Comparison of ENCODE assay signal across 1 cellular context in genomic region chr13:24036115-24036514, GRCh38.
TF ChIP-seq lines count a peak whose summit lies in the region.

No MANE protein-coding gene starts in this region.

TF ChIP-seq in GM23338, 12 proteins besides CTCF, POLR2A, EP300 and RAD21 (continued from another document):
- TF ChIP-seq, protein P1, sequence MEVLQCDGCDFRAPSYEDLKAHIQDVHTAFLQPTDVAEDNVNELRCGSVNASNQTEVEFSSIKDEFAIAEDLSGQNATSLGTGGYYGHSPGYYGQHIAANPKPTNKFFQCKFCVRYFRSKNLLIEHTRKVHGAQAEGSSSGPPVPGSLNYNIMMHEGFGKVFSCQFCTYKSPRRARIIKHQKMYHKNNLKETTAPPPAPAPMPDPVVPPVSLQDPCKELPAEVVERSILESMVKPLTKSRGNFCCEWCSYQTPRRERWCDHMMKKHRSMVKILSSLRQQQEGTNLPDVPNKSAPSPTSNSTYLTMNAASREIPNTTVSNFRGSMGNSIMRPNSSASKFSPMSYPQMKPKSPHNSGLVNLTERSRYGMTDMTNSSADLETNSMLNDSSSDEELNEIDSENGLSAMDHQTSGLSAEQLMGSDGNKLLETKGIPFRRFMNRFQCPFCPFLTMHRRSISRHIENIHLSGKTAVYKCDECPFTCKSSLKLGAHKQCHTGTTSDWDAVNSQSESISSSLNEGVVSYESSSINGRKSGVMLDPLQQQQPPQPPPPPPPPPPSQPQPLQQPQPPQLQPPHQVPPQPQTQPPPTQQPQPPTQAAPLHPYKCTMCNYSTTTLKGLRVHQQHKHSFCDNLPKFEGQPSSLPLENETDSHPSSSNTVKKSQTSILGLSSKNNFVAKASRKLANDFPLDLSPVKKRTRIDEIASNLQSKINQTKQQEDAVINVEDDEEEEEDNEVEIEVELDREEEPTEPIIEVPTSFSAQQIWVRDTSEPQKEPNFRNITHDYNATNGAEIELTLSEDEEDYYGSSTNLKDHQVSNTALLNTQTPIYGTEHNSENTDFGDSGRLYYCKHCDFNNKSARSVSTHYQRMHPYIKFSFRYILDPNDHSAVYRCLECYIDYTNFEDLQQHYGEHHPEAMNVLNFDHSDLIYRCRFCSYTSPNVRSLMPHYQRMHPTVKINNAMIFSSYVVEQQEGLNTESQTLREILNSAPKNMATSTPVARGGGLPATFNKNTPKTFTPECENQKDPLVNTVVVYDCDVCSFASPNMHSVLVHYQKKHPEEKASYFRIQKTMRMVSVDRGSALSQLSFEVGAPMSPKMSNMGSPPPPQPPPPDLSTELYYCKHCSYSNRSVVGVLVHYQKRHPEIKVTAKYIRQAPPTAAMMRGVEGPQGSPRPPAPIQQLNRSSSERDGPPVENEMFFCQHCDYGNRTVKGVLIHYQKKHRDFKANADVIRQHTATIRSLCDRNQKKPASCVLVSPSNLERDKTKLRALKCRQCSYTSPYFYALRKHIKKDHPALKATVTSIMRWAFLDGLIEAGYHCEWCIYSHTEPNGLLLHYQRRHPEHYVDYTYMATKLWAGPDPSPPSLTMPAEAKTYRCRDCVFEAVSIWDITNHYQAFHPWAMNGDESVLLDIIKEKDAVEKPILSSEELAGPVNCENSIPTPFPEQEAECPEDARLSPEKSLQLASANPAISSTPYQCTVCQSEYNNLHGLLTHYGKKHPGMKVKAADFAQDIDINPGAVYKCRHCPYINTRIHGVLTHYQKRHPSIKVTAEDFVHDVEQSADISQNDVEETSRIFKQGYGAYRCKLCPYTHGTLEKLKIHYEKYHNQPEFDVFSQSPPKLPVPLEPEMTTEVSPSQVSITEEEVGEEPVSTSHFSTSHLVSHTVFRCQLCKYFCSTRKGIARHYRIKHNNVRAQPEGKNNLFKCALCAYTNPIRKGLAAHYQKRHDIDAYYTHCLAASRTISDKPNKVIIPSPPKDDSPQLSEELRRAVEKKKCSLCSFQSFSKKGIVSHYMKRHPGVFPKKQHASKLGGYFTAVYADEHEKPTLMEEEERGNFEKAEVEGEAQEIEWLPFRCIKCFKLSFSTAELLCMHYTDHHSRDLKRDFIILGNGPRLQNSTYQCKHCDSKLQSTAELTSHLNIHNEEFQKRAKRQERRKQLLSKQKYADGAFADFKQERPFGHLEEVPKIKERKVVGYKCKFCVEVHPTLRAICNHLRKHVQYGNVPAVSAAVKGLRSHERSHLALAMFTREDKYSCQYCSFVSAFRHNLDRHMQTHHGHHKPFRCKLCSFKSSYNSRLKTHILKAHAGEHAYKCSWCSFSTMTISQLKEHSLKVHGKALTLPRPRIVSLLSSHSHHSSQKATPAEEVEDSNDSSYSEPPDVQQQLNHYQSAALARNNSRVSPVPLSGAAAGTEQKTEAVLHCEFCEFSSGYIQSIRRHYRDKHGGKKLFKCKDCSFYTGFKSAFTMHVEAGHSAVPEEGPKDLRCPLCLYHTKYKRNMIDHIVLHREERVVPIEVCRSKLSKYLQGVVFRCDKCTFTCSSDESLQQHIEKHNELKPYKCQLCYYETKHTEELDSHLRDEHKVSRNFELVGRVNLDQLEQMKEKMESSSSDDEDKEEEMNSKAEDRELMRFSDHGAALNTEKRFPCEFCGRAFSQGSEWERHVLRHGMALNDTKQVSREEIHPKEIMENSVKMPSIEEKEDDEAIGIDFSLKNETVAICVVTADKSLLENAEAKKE (CRISPR knock-in tag; IDR thresholded peaks at IDR 0.05): no peak
- TF ChIP-seq NANOG (IDR thresholded peaks at IDR 0.05; ENCODE audit: borderline replicate concordance): no peak
- TF ChIP-seq, protein P2, sequence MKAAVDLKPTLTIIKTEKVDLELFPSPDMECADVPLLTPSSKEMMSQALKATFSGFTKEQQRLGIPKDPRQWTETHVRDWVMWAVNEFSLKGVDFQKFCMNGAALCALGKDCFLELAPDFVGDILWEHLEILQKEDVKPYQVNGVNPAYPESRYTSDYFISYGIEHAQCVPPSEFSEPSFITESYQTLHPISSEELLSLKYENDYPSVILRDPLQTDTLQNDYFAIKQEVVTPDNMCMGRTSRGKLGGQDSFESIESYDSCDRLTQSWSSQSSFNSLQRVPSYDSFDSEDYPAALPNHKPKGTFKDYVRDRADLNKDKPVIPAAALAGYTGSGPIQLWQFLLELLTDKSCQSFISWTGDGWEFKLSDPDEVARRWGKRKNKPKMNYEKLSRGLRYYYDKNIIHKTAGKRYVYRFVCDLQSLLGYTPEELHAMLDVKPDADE (IDR thresholded peaks at IDR 0.05): no peak
- no peak for TF ChIP-seq REST (IDR thresholded peaks at IDR 0.05; ENCODE audit: unreplicated experiment)
- no peak for TF ChIP-seq CREB1 (CRISPR knock-in tag; IDR thresholded peaks at IDR 0.05; ENCODE audit: low read depth)
- TF ChIP-seq JUNB (IDR thresholded peaks at IDR 0.05; ENCODE audit: unreplicated experiment): no peak
- TF ChIP-seq EZH2phosphoT487 (IDR thresholded peaks at IDR 0.05; ENCODE audit: unreplicated experiment): no peak
- no peak for TF ChIP-seq ZNF331 (CRISPR knock-in tag; IDR thresholded peaks at IDR 0.05; ENCODE audit: low read depth)
- TF ChIP-seq STAT1 (IDR thresholded peaks at IDR 0.05; ENCODE audit: unreplicated experiment): no peak
